In genomic region chr1:36115200-36115669, GRCh38 we compare ENCODE assay signal across 13 cellular contexts. TPM values are rescaled to one million over a fixed set of nuclear protein-coding genes. Genes with fewer than 3 reads are reported as not detected.
A peak's percentile ranks its signal among the peaks of the same experiment; 100 is the strongest.
DNase-seq lines count a peak whose midpoint lies in the region; ATAC-seq and FAIRE-seq lines count a peak whose summit lies in the region.
"Had no signal": no experiment of that assay in that cellular context is flagged by ENCODE, and none has a peak within 500 bp of the region (broad histone marks: within the 10 kb centered on the region; RNA-seq: fewer than 3 reads in every experiment).

No MANE protein-coding gene starts in this region.

- DNase-seq in NCI-H82 (lab: John Stamatoyannopoulos, UW) (peak; percentile 11), NCI-H82 treated with DMSO at 0.1 percent for 48 hours (lab: John Stamatoyannopoulos, UW; ENCODE audit: unreplicated experiment) (no peak), cerebellum (ENCODE audit: low spot score) (peak; percentile 81), medulla oblongata (ENCODE audit: extremely low spot score) (peak; percentile 51), urothelium cell line (ENCODE audit: low spot score) (peak; percentile 68), NOMO-1 (lab: John Stamatoyannopoulos, UW; ENCODE audit: unreplicated experiment in 2 of 2) (no peak), dermis blood vessel endothelial cell (no peak)
- DNase-seq: activated T-cell treated with anti-CD3 and anti-CD28 coated beads for 4 hours; effector CD4-positive, alpha-beta T cell; HCEC 1CT had no signal

- no peak for ATAC-seq in GM19324 (IDR thresholded peaks at IDR 0.05; ENCODE audit: low FRiP score, unreplicated experiment)
- ATAC-seq: A549 had no signal

- FAIRE-seq in urothelium cell line (lab: Jason Lieb, UNC) = peak; percentile 20
- FAIRE-seq: A549 had no signal

RNA-seq across cellular contexts. Expression of gene COL8A2, which starts 9.8 kb away (rescaled TPM):
- total RNA-seq in cerebellum = 1.2 TPM
- 3.0 and 3.2 TPM in 2 replicates for total RNA-seq in dermis blood vessel endothelial cell
- total RNA-seq: T-helper 1 cell treated with Interleukin-12 subunit alpha and Interleukin-12 subunit beta and Interleukin-4 antibody, amounts not matched to agents 30 ng/mL and 1 ng/mL, for 36 hours had no signal

RNA-seq across cellular contexts. Expression of gene ADPRS, which starts 26.5 kb away (rescaled TPM):
- total RNA-seq in cerebellum (13.0 TPM), dermis blood vessel endothelial cell (43.1 and 52.9 TPM in 2 replicates)

RNA-seq across cellular contexts. Expression of gene TEKT2, which starts 31.3 kb away (rescaled TPM):
- total RNA-seq in cerebellum = 6.3 TPM
- total RNA-seq in dermis blood vessel endothelial cell = 0.14 and 0.68 TPM in 2 replicates

RNA-seq across cellular contexts. Expression of gene TRAPPC3, which starts 34.1 kb away (rescaled TPM):
- total RNA-seq in cerebellum (33.7 TPM), dermis blood vessel endothelial cell (77.8 and 117 TPM in 2 replicates)

RNA-seq across cellular contexts. Expression of gene MAP7D1, which starts 40.7 kb away (rescaled TPM):
- total RNA-seq in cerebellum = 47.5 TPM
- 77.9 and 106 TPM in 2 replicates for total RNA-seq in dermis blood vessel endothelial cell

Comparison
In these comparisons a context has a peak if more than half of its experiments do, and no peak if none do; other contexts are left out.
1. DNase-seq: peak in NCI-H82 (single experiment), cerebellum (single experiment), medulla oblongata (single experiment) and urothelium cell line (single experiment); none in NCI-H82 treated with DMSO at 0.1 percent for 48 hours (single experiment), NOMO-1 (0 of 2) and dermis blood vessel endothelial cell (single experiment).